12 cellular contexts compared by ENCODE assay signal in the genomic region with DNA sequence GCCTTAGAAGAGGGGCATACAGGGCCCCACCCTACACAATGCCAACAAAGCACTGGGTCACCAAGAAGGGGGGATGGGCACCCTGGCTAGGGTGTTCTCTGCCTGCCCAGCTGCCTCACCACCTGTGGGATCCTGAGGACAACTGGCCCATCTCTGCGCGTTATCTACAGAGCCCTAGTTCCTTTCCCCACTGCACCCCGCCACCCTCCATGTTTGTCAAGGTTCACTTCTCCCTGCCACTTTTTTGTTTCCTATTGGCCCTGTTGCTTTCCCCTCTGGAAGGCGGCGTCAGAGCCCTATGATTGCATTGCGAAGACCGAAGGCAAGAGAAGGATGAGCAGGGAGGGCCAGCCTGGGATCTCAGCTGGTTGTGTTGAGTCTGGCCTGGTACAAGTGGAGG. TPM values are rescaled to one million over a fixed set of nuclear protein-coding genes. Genes with fewer than 3 reads are reported as not detected.
DNase-seq lines count a peak whose midpoint lies in the region; ATAC-seq and TF ChIP-seq lines count a peak whose summit lies in the region.
"Had no signal": no experiment of that assay in that cellular context is flagged by ENCODE, and none has a peak within 500 bp of the region (broad histone marks: within the 10 kb centered on the region; RNA-seq: fewer than 3 reads in every experiment).

No MANE protein-coding gene starts in this region.

- no peak overlapping the region for H3K27ac ChIP-seq in lower lobe of right lung
- H3K27ac ChIP-seq in thyroid gland, result peak overlapping the region; percentile 91 to 97 (median 94)
- H3K27ac ChIP-seq: epithelial cell of prostate had no signal

- H3K4me1 ChIP-seq in lower lobe of right lung (peaks cover 81% of the 10 kb centered on the region), thyroid gland (peaks cover 61 to 65% of the 10 kb centered on the region in 2 donors)

- no peaks in the 10 kb centered on the region for H3K36me3 Mint-ChIP-seq in activated T-cell treated with anti-CD3 and anti-CD28 coated beads, Interleukin-2, amount 50 U/mL, for 72 hours (ENCODE audit: insufficient read depth in 2 of 2)
- no peaks in the 10 kb centered on the region for H3K36me3 Mint-ChIP-seq in activated T-helper 17 cell treated with anti-CD3 and anti-CD28 coated beads, Interleukin-2, amount 50 U/mL, for 72 hours (ENCODE audit: low read depth)

- H3K4me3 ChIP-seq in lower lobe of right lung, result no peak overlapping the region
- H3K4me3 ChIP-seq in thyroid gland (replicated peaks in 1 of 3), result no peak overlapping the region

- peaks cover 6% of the 10 kb centered on the region for H3K27me3 Mint-ChIP-seq in activated T-cell treated with anti-CD3 and anti-CD28 coated beads, Interleukin-2, amount 50 U/mL, for 72 hours (ENCODE audit: low read depth)
- H3K27me3 Mint-ChIP-seq in activated T-helper 17 cell treated with anti-CD3 and anti-CD28 coated beads, Interleukin-2, amount 50 U/mL, for 72 hours, result no peaks in the 10 kb centered on the region

- H3K4me3 Mint-ChIP-seq in activated T-cell treated with anti-CD3 and anti-CD28 coated beads, Interleukin-2, amount 50 U/mL, for 72 hours, result peak overlapping the region in 1 of 2 donors; percentile 93
- peak overlapping the region; percentile 82 for H3K4me3 Mint-ChIP-seq in activated T-helper 17 cell treated with anti-CD3 and anti-CD28 coated beads, Interleukin-2, amount 50 U/mL, for 72 hours

- TF ChIP-seq CTCF in lower lobe of right lung (IDR thresholded peaks at IDR 0.05) (no peak), thyroid gland (IDR thresholded peaks at IDR 0.05) (no peak)

- DNase-seq in activated T-cell treated with anti-CD3 and anti-CD28 coated beads, Interleukin-2, amount 50 U/mL, for 72 hours, result no peak
- DNase-seq in activated T-cell treated with anti-CD3 and anti-CD28 coated beads for 4 hours (no peak), lower lobe of right lung (peak; percentile 37), thyroid gland (no peak), EL (no peak), SK-N-DZ (ENCODE audit: low spot score) (no peak), posterior vena cava (ENCODE audit: low spot score) (no peak)
- DNase-seq: IMR-90, NCI-H69, T-helper 9 cell had no signal

- no peaks in the 10 kb centered on the region for H3K9me3 Mint-ChIP-seq in activated T-cell treated with anti-CD3 and anti-CD28 coated beads, Interleukin-2, amount 50 U/mL, for 72 hours
- H3K9me3 Mint-ChIP-seq in activated T-helper 17 cell treated with anti-CD3 and anti-CD28 coated beads, Interleukin-2, amount 50 U/mL, for 72 hours, result no peaks in the 10 kb centered on the region

- 91 to 93% methylated on average over 7 of the region's 7 CpGs for whole genome bisulfite sequencing in thyroid gland, 2 donors

- peaks cover 46% of the 10 kb centered on the region for H3K4me1 Mint-ChIP-seq in activated T-cell treated with anti-CD3 and anti-CD28 coated beads, Interleukin-2, amount 50 U/mL, for 72 hours (ENCODE audit: low read depth)
- H3K4me1 Mint-ChIP-seq in activated T-helper 17 cell treated with anti-CD3 and anti-CD28 coated beads, Interleukin-2, amount 50 U/mL, for 72 hours, result peaks cover 5% of the 10 kb centered on the region

- H3K9me3 ChIP-seq in lower lobe of right lung (no peaks in the 10 kb centered on the region), thyroid gland (no peaks in the 10 kb centered on the region)

- TF ChIP-seq POLR2A in thyroid gland (IDR thresholded peaks at IDR 0.05), result no peak

- ATAC-seq in activated T-cell treated with anti-CD3 and anti-CD28 coated beads, Interleukin-2, amount 50 U/mL, for 72 hours (replicated peaks in 1 of 2), result no peak
- ATAC-seq in activated T-helper 17 cell treated with anti-CD3 and anti-CD28 coated beads, Interleukin-2, amount 50 U/mL, for 72 hours (replicated peaks), result no peak
- ATAC-seq in lower lobe of right lung, result no peak

- no peaks in the 10 kb centered on the region for H3K36me3 ChIP-seq in lower lobe of right lung
- no peaks in the 10 kb centered on the region for H3K36me3 ChIP-seq in thyroid gland

- H3K27ac Mint-ChIP-seq in activated T-cell treated with anti-CD3 and anti-CD28 coated beads, Interleukin-2, amount 50 U/mL, for 72 hours, result peak overlapping the region; percentile 72
- peak overlapping the region; percentile 76 for H3K27ac Mint-ChIP-seq in activated T-helper 17 cell treated with anti-CD3 and anti-CD28 coated beads, Interleukin-2, amount 50 U/mL, for 72 hours

- H3K27me3 ChIP-seq in lower lobe of right lung (ENCODE audit: low read depth) (no peaks in the 10 kb centered on the region), thyroid gland (no peaks in the 10 kb centered on the region)

- intact Hi-C loops in lower lobe of right lung (cut with DNase I), result loop anchor here (5.0 kb wide), 1 partner anchor 32 kb away; no protein-coding TSS in a partner anchor
- intact Hi-C loops in thyroid gland (cut with DNase I), result loop anchor here (5.0 kb wide), 1 partner anchor 32 kb away; no protein-coding TSS in a partner anchor
- intact Hi-C loops in posterior vena cava (cut with DNase I), result loop anchor here (5.0 kb wide), 3 partner anchors 32 to 1782 kb away; partner anchors contain the start of gene SCAF11 (in 1 of the 2)

RNA-seq across cellular contexts. Expression of gene SLC48A1, which starts 1.6 kb away (rescaled TPM):
- 10 to 100 TPM; 14.6 to 15.2 TPM for total RNA-seq in activated T-cell treated with anti-CD3 and anti-CD28 coated beads, Interleukin-2, amount 50 U/mL, for 72 hours
- total RNA-seq in activated T-helper 17 cell treated with anti-CD3 and anti-CD28 coated beads, Interleukin-2, amount 50 U/mL, for 72 hours, result 1 to 10 TPM; 6.7 to 8.2 TPM
- total RNA-seq in lower lobe of right lung, result 39.9 TPM
- 100 to 1,000 TPM in 3 of 4 donors, 10 to 100 TPM in 1; 59.3 to 276 (median 187) TPM for total RNA-seq in thyroid gland
- 10.2 and 10.8 TPM in 2 replicates for polyA plus RNA-seq in SK-N-DZ (2014; cell fraction: cytosol; rRNA removed)
- polyA plus RNA-seq in SK-N-DZ (2014; cell fraction: nucleus; rRNA removed), result 5.3 and 5.7 TPM in 2 replicates
- 10 to 100 TPM; 28.5 to 33.8 TPM for total RNA-seq in posterior vena cava

RNA-seq across cellular contexts. Expression of gene RAPGEF3, which starts 16.0 kb away (rescaled TPM):
- 1 to 10 TPM in 1 of 2 donors, under 1 TPM in 1; 0.62 to 1.4 TPM for total RNA-seq in activated T-cell treated with anti-CD3 and anti-CD28 coated beads, Interleukin-2, amount 50 U/mL, for 72 hours
- total RNA-seq in activated T-helper 17 cell treated with anti-CD3 and anti-CD28 coated beads, Interleukin-2, amount 50 U/mL, for 72 hours, result 1 to 10 TPM; 1.4 to 8.4 TPM
- 44.5 TPM for total RNA-seq in lower lobe of right lung
- total RNA-seq in thyroid gland, result 100 to 1,000 TPM in 2 of 4 donors, 10 to 100 TPM in 2; 87.3 to 178 (median 125) TPM
- 1.3 and 4.6 TPM in 2 replicates for polyA plus RNA-seq in SK-N-DZ (2014; cell fraction: cytosol; rRNA removed)
- 1.6 and 2.8 TPM in 2 replicates for polyA plus RNA-seq in SK-N-DZ (2014; cell fraction: nucleus; rRNA removed)
- 10 to 100 TPM; 18.3 to 33.5 TPM for total RNA-seq in posterior vena cava

RNA-seq across cellular contexts. Expression of gene HDAC7, which starts 45.0 kb away (rescaled TPM):
- total RNA-seq in activated T-cell treated with anti-CD3 and anti-CD28 coated beads, Interleukin-2, amount 50 U/mL, for 72 hours, result 100 to 1,000 TPM; 288 to 350 TPM
- total RNA-seq in activated T-helper 17 cell treated with anti-CD3 and anti-CD28 coated beads, Interleukin-2, amount 50 U/mL, for 72 hours, result 100 to 1,000 TPM; 163 to 471 TPM
- total RNA-seq in lower lobe of right lung, result 104 TPM
- 10 to 100 TPM; 44.5 to 61.9 (median 52.6) TPM for total RNA-seq in thyroid gland
- polyA plus RNA-seq in SK-N-DZ (2014; cell fraction: cytosol; rRNA removed), result 14.4 TPM in 2 replicates
- 45.6 and 46.2 TPM in 2 replicates for polyA plus RNA-seq in SK-N-DZ (2014; cell fraction: nucleus; rRNA removed)
- 100 to 1,000 TPM; 111 to 126 TPM for total RNA-seq in posterior vena cava

RNA-seq across cellular contexts. Expression of gene ENDOU, which starts 49.4 kb away (rescaled TPM):
- under 1 TPM; 0.26 to 0.44 TPM for total RNA-seq in activated T-cell treated with anti-CD3 and anti-CD28 coated beads, Interleukin-2, amount 50 U/mL, for 72 hours
- under 1 TPM in 1 of 2 donors, not detected in 1; 0.16 TPM for total RNA-seq in activated T-helper 17 cell treated with anti-CD3 and anti-CD28 coated beads, Interleukin-2, amount 50 U/mL, for 72 hours
- total RNA-seq in lower lobe of right lung (not detected), thyroid gland (1 to 10 TPM in 3 of 4 donors, under 1 TPM in 1; 0.11 to 1.9 (median 1.2) TPM), posterior vena cava (1 to 10 TPM in 1 of 2 donors, under 1 TPM in 1; 0.38 to 1.7 TPM)
- polyA plus RNA-seq in SK-N-DZ (2014; cell fraction: cytosol; rRNA removed), result 0.05 TPM in 1 of 2 replicates, not detected in the other
- polyA plus RNA-seq in SK-N-DZ (2014; cell fraction: nucleus; rRNA removed), result not detected in 2 replicates
